In the genomic region with DNA sequence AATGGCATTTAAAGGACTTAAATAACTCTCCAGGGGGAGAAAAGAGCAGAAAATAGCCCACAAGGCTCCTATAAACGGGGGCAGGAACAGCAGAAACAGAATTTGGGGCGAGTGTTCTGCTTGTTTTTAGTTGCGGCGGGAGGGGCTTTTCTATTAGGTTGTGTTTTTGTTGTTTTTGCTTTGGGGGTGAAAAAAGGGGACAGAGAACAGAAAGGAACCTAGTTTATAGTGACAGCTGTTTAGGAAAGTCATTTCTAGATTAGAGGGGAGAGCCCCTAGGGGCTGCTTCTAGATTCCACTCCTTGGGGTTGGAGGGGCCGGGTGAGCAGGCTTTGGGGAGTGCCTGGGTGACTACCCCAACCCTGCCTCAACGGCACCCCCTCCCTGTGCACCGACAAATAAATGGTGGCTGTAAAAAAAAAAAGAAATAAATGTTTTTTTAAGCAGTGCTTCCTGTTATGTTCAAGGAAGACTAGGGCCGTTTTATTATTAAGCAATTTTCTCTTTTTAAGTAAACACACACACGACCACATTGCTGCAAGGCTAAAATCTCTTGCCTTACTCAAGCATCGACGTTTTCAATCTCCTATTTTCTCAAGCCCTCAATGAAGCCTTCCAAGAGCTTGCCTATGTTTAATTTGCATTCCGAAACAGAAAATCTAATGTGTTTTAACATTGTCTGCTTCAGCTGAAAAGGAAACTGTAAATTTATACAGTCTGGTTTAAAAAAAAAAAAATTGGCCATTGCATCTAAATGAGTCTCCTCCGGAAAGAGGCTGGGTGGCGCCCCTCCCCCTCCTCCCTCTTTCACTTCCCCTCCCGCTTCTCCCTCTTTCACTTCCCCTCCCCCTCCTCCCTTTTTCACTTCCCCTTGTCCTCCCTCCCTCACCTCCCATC, we compare ENCODE assay signal across 7 cellular contexts.
DNase-seq lines count a peak whose midpoint lies in the region; ATAC-seq and TF ChIP-seq lines count a peak whose summit lies in the region.

No MANE protein-coding gene starts in this region.

- no peak overlapping the region for H3K4ac ChIP-seq in mesendoderm (ENCODE audit: low read depth, low read length)

- H3K23ac ChIP-seq in mesendoderm (ENCODE audit: low read length): no peak overlapping the region

- H3K27ac ChIP-seq in coronary artery: peak overlapping the region; percentile 79 to 90
- no peak overlapping the region for H3K27ac ChIP-seq in mesendoderm (ENCODE audit: low read depth, low read length)
- peak overlapping the region; percentile 68 to 86 (median 81) for H3K27ac ChIP-seq in stomach

- H3K9ac ChIP-seq in mesendoderm (ENCODE audit: low read length): no peak overlapping the region

- no CpG with 5 or more reads among the region's 15 CpGs for WGBS in mesendoderm (ENCODE audit: extremely low coverage, insufficient coverage, low lambda C conversion rate)
- WGBS in stomach, 5 donors: 5 to 23% (median 14%) methylated on average over 13 to 15 of the region's 15 CpGs

- peak overlapping the region; percentile 90 for H3K18ac ChIP-seq in mesendoderm (ENCODE audit: low read length)

- no peak overlapping the region for H2BK15ac ChIP-seq in mesendoderm (replicated peaks; ENCODE audit: low read depth)

- H2BK5ac ChIP-seq in mesendoderm (ENCODE audit: low read length): no peak overlapping the region

- intact Hi-C loops in stomach (cut with DNase I; ENCODE audit: low total_unique reads): loop anchor here (10.0 kb wide), 1 partner anchor 113 kb away; no protein-coding TSS in a partner anchor

- H2AK5ac ChIP-seq in mesendoderm (ENCODE audit: low read length): no peak overlapping the region

- H3K4me2 ChIP-seq in mesendoderm (ENCODE audit: low read length): no peak overlapping the region

- H4K8ac ChIP-seq in mesendoderm (ENCODE audit: low read depth, low read length): no peak overlapping the region

- H3K36me3 ChIP-seq in MG63 (no peaks in the 10 kb centered on the region), mesendoderm (ENCODE audit: control insufficient read depth, insufficient read depth, low read length) (no peaks in the 10 kb centered on the region), stomach (no peaks in the 10 kb centered on the region)

- H3K56ac ChIP-seq in mesendoderm (ENCODE audit: low read length): peak overlapping the region; percentile 3

- no peak for TF ChIP-seq EP300 in stomach (IDR thresholded peaks at IDR 0.05)

- H3K4me1 ChIP-seq in mesendoderm (ENCODE audit: control insufficient read depth, low read depth, low read length): no peaks in the 10 kb centered on the region
- H3K4me1 ChIP-seq in stomach: peaks cover 0 to 48% (median 25%) of the 10 kb centered on the region in 4 donors

- H3K9me3 ChIP-seq in MG63: no peaks in the 10 kb centered on the region
- no peaks in the 10 kb centered on the region for H3K9me3 ChIP-seq in stomach

- no peak overlapping the region for H4K5ac ChIP-seq in mesendoderm (ENCODE audit: low read length)

- peak overlapping the region; percentile 19 for H3K4me3 ChIP-seq in MG63
- peak overlapping the region; percentile 61 for H3K4me3 ChIP-seq in coronary artery
- no peak overlapping the region for H3K4me3 ChIP-seq in mesendoderm (ENCODE audit: low read length)
- H3K4me3 ChIP-seq in stomach: peak overlapping the region; percentile 7 to 17 (median 13)

- TF ChIP-seq CTCF in coronary artery (IDR thresholded peaks at IDR 0.05) (no peak), stomach (IDR thresholded peaks at IDR 0.05) (no peak)

- ATAC-seq in GM18502 (IDR thresholded peaks at IDR 0.05; ENCODE audit: poor library complexity, unreplicated experiment): peak; percentile 89

- H3K79me1 ChIP-seq in mesendoderm (ENCODE audit: low read length): no peaks in the 10 kb centered on the region

- H3K79me2 ChIP-seq in mesendoderm (ENCODE audit: control insufficient read depth, insufficient read depth, low read length): no peaks in the 10 kb centered on the region

- H3K27me3 ChIP-seq in MG63: no peaks in the 10 kb centered on the region
- H3K27me3 ChIP-seq in mesendoderm (ENCODE audit: insufficient read depth, low read length, poor library complexity): no peaks in the 10 kb centered on the region
- H3K27me3 ChIP-seq in stomach: no peaks in the 10 kb centered on the region

- peak overlapping the region; percentile 73 for H2BK120ac ChIP-seq in mesendoderm (ENCODE audit: low read depth, low read length)

- TF ChIP-seq POLR2A in stomach (IDR thresholded peaks at IDR 0.05): no peak

- DNase-seq in H4 (ENCODE audit: low spot score) (peak; percentile 70), MG63 (no peak), UCSD-AML1 (lab: John Stamatoyannopoulos, UW; ENCODE audit: unreplicated experiment) (peak; percentile 59), coronary artery (ENCODE audit: low spot score) (no peak), mesendoderm (peak; percentile 47), stomach (peak; percentile 68)

Comparison
In these comparisons a context has a peak if more than half of its experiments do, and no peak if none do; other contexts are left out.
1. DNase-seq: peak in H4 (single experiment), UCSD-AML1 (single experiment), mesendoderm (single experiment) and stomach (single experiment); none in MG63 (single experiment) and coronary artery (single experiment).